Comparison of ENCODE assay signal across 1 cellular context in the genomic region with DNA sequence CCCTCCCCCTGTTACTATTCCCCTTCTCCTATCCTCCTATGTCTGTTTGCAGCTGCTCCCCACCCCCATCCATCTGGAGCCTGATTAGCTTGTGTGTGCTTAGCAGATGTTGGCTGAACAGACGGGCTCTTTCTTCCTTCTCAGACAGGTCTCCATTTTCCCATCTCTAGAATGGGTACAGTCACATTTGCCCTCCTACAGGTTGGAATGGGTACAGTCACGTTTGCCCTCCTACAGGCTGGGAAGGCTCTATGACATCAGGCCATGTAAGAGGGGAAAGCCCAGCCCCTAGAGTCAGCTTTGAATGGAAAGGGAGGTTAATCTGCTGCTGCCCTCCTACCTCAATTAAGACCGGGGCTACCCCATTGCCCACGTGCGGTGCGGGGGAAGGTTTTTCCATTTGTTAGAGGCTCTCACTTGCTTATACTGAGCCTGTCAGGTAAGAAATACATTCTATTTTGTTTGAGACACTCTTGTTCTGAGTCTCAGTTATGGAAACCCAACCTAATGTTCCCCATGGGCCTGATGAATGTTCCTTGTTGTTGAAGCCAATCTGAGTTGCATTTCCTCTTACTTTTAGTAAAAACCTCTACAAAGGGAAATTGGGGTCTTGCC.
TF ChIP-seq lines count a peak whose summit lies in the region.

No MANE protein-coding gene starts in this region.

TF ChIP-seq in K562, 482 proteins besides CTCF, POLR2A, EP300 and RAD21 (continued from another document and continues in another):
- TF ChIP-seq, protein P1, sequence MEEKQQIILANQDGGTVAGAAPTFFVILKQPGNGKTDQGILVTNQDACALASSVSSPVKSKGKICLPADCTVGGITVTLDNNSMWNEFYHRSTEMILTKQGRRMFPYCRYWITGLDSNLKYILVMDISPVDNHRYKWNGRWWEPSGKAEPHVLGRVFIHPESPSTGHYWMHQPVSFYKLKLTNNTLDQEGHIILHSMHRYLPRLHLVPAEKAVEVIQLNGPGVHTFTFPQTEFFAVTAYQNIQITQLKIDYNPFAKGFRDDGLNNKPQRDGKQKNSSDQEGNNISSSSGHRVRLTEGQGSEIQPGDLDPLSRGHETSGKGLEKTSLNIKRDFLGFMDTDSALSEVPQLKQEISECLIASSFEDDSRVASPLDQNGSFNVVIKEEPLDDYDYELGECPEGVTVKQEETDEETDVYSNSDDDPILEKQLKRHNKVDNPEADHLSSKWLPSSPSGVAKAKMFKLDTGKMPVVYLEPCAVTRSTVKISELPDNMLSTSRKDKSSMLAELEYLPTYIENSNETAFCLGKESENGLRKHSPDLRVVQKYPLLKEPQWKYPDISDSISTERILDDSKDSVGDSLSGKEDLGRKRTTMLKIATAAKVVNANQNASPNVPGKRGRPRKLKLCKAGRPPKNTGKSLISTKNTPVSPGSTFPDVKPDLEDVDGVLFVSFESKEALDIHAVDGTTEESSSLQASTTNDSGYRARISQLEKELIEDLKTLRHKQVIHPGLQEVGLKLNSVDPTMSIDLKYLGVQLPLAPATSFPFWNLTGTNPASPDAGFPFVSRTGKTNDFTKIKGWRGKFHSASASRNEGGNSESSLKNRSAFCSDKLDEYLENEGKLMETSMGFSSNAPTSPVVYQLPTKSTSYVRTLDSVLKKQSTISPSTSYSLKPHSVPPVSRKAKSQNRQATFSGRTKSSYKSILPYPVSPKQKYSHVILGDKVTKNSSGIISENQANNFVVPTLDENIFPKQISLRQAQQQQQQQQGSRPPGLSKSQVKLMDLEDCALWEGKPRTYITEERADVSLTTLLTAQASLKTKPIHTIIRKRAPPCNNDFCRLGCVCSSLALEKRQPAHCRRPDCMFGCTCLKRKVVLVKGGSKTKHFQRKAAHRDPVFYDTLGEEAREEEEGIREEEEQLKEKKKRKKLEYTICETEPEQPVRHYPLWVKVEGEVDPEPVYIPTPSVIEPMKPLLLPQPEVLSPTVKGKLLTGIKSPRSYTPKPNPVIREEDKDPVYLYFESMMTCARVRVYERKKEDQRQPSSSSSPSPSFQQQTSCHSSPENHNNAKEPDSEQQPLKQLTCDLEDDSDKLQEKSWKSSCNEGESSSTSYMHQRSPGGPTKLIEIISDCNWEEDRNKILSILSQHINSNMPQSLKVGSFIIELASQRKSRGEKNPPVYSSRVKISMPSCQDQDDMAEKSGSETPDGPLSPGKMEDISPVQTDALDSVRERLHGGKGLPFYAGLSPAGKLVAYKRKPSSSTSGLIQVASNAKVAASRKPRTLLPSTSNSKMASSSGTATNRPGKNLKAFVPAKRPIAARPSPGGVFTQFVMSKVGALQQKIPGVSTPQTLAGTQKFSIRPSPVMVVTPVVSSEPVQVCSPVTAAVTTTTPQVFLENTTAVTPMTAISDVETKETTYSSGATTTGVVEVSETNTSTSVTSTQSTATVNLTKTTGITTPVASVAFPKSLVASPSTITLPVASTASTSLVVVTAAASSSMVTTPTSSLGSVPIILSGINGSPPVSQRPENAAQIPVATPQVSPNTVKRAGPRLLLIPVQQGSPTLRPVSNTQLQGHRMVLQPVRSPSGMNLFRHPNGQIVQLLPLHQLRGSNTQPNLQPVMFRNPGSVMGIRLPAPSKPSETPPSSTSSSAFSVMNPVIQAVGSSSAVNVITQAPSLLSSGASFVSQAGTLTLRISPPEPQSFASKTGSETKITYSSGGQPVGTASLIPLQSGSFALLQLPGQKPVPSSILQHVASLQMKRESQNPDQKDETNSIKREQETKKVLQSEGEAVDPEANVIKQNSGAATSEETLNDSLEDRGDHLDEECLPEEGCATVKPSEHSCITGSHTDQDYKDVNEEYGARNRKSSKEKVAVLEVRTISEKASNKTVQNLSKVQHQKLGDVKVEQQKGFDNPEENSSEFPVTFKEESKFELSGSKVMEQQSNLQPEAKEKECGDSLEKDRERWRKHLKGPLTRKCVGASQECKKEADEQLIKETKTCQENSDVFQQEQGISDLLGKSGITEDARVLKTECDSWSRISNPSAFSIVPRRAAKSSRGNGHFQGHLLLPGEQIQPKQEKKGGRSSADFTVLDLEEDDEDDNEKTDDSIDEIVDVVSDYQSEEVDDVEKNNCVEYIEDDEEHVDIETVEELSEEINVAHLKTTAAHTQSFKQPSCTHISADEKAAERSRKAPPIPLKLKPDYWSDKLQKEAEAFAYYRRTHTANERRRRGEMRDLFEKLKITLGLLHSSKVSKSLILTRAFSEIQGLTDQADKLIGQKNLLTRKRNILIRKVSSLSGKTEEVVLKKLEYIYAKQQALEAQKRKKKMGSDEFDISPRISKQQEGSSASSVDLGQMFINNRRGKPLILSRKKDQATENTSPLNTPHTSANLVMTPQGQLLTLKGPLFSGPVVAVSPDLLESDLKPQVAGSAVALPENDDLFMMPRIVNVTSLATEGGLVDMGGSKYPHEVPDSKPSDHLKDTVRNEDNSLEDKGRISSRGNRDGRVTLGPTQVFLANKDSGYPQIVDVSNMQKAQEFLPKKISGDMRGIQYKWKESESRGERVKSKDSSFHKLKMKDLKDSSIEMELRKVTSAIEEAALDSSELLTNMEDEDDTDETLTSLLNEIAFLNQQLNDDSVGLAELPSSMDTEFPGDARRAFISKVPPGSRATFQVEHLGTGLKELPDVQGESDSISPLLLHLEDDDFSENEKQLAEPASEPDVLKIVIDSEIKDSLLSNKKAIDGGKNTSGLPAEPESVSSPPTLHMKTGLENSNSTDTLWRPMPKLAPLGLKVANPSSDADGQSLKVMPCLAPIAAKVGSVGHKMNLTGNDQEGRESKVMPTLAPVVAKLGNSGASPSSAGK (IDR thresholded peaks at IDR 0.05), result no peak
- TF ChIP-seq, protein P2, sequence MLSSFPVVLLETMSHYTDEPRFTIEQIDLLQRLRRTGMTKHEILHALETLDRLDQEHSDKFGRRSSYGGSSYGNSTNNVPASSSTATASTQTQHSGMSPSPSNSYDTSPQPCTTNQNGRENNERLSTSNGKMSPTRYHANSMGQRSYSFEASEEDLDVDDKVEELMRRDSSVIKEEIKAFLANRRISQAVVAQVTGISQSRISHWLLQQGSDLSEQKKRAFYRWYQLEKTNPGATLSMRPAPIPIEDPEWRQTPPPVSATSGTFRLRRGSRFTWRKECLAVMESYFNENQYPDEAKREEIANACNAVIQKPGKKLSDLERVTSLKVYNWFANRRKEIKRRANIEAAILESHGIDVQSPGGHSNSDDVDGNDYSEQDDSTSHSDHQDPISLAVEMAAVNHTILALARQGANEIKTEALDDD (IDR thresholded peaks at IDR 0.05), result no peak
- TF ChIP-seq MXI1 (IDR thresholded peaks at IDR 0.05; ENCODE audit: low read depth, low read length) (no peak), ZNF174 (CRISPR knock-in tag; IDR thresholded peaks at IDR 0.05) (no peak), SREBF2 (CRISPR knock-in tag; IDR thresholded peaks at IDR 0.05) (no peak), ZZZ3 (IDR thresholded peaks at IDR 0.05) (no peak), SRSF9 (IDR thresholded peaks at IDR 0.05; ENCODE audit: borderline replicate concordance, low read depth, low read length) (no peak), ZNF589 (CRISPR knock-in tag; IDR thresholded peaks at IDR 0.05; ENCODE audit: low read depth) (no peak), ZNF253 (CRISPR knock-in tag; conservative IDR thresholded peaks at IDR 0.05) (no peak), EGR1 (conservative IDR thresholded peaks at IDR 0.05) (no peak), ZNF830 (CRISPR knock-in tag; IDR thresholded peaks at IDR 0.05) (no peak), POLR2AphosphoS5 (IDR thresholded peaks at IDR 0.05; ENCODE audit: control insufficient read depth, insufficient read depth, low read depth, low read length) (peak; percentile 58; the same call in 1 of the 2 replicates), CHD4 (IDR thresholded peaks at IDR 0.05; ENCODE audit: insufficient read depth, insufficient replicate concordance, low read depth, low read length, poor library complexity, severe bottlenecking) (peak; percentile 88), ZC3H4 (CRISPR knock-in tag; IDR thresholded peaks at IDR 0.05; ENCODE audit: borderline replicate concordance) (no peak), RHOXF2B (CRISPR knock-in tag; conservative IDR thresholded peaks at IDR 0.05) (no peak), OTX1 (CRISPR knock-in tag; IDR thresholded peaks at IDR 0.05) (no peak)
- TF ChIP-seq, protein P3, sequence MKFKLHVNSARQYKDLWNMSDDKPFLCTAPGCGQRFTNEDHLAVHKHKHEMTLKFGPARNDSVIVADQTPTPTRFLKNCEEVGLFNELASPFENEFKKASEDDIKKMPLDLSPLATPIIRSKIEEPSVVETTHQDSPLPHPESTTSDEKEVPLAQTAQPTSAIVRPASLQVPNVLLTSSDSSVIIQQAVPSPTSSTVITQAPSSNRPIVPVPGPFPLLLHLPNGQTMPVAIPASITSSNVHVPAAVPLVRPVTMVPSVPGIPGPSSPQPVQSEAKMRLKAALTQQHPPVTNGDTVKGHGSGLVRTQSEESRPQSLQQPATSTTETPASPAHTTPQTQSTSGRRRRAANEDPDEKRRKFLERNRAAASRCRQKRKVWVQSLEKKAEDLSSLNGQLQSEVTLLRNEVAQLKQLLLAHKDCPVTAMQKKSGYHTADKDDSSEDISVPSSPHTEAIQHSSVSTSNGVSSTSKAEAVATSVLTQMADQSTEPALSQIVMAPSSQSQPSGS (CRISPR knock-in tag; IDR thresholded peaks at IDR 0.05), result no peak
- TF ChIP-seq, protein P4, sequence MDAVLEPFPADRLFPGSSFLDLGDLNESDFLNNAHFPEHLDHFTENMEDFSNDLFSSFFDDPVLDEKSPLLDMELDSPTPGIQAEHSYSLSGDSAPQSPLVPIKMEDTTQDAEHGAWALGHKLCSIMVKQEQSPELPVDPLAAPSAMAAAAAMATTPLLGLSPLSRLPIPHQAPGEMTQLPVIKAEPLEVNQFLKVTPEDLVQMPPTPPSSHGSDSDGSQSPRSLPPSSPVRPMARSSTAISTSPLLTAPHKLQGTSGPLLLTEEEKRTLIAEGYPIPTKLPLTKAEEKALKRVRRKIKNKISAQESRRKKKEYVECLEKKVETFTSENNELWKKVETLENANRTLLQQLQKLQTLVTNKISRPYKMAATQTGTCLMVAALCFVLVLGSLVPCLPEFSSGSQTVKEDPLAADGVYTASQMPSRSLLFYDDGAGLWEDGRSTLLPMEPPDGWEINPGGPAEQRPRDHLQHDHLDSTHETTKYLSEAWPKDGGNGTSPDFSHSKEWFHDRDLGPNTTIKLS (IDR thresholded peaks at IDR 0.05; ENCODE audit: borderline replicate concordance, low read depth), result no peak
- TF ChIP-seq, protein P5, sequence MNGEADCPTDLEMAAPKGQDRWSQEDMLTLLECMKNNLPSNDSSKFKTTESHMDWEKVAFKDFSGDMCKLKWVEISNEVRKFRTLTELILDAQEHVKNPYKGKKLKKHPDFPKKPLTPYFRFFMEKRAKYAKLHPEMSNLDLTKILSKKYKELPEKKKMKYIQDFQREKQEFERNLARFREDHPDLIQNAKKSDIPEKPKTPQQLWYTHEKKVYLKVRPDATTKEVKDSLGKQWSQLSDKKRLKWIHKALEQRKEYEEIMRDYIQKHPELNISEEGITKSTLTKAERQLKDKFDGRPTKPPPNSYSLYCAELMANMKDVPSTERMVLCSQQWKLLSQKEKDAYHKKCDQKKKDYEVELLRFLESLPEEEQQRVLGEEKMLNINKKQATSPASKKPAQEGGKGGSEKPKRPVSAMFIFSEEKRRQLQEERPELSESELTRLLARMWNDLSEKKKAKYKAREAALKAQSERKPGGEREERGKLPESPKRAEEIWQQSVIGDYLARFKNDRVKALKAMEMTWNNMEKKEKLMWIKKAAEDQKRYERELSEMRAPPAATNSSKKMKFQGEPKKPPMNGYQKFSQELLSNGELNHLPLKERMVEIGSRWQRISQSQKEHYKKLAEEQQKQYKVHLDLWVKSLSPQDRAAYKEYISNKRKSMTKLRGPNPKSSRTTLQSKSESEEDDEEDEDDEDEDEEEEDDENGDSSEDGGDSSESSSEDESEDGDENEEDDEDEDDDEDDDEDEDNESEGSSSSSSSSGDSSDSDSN (IDR thresholded peaks at IDR 0.05; ENCODE audit: borderline replicate concordance in 1 of 2, low read depth in 2 of 2, low read length in 2 of 2), result no peak
- TF ChIP-seq, protein P6, sequence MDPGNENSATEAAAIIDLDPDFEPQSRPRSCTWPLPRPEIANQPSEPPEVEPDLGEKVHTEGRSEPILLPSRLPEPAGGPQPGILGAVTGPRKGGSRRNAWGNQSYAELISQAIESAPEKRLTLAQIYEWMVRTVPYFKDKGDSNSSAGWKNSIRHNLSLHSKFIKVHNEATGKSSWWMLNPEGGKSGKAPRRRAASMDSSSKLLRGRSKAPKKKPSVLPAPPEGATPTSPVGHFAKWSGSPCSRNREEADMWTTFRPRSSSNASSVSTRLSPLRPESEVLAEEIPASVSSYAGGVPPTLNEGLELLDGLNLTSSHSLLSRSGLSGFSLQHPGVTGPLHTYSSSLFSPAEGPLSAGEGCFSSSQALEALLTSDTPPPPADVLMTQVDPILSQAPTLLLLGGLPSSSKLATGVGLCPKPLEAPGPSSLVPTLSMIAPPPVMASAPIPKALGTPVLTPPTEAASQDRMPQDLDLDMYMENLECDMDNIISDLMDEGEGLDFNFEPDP (CRISPR knock-in tag; IDR thresholded peaks at IDR 0.05), result no peak
